1 cellular context compared by ENCODE assay signal in genomic region chr7:102436123-102436522, GRCh38.
TF ChIP-seq lines count a peak whose summit lies in the region.

No MANE protein-coding gene starts in this region.

TF ChIP-seq in HCT116, 20 proteins besides CTCF, POLR2A, EP300 and RAD21:
- no peak for TF ChIP-seq TCF7L2 (IDR thresholded peaks at IDR 0.05; ENCODE audit: borderline replicate concordance, extremely low read depth, insufficient read depth, insufficient read length)
- TF ChIP-seq FOSL1 (IDR thresholded peaks at IDR 0.05; ENCODE audit: low read depth): no peak
- no peak for TF ChIP-seq EGR1 (IDR thresholded peaks at IDR 0.05; ENCODE audit: low read depth)
- TF ChIP-seq YY1 (IDR thresholded peaks at IDR 0.05; ENCODE audit: extremely low read depth, insufficient replicate concordance, low read depth, low read length): no peak
- no peak for TF ChIP-seq JUND (IDR thresholded peaks at IDR 0.05)
- TF ChIP-seq ZBTB33 (IDR thresholded peaks at IDR 0.05; ENCODE audit: extremely low read depth, insufficient replicate concordance, low read length): no peak
- no peak for TF ChIP-seq SRF (IDR thresholded peaks at IDR 0.05; ENCODE audit: low read depth)
- TF ChIP-seq ZFX (IDR thresholded peaks at IDR 0.05): no peak
- TF ChIP-seq EZH2phosphoT487 (IDR thresholded peaks at IDR 0.05; ENCODE audit: borderline replicate concordance): no peak
- TF ChIP-seq ZNF274 (IDR thresholded peaks at IDR 0.05; ENCODE audit: low read depth, low read length): no peak
- no peak for TF ChIP-seq POLR2AphosphoS5 (IDR thresholded peaks at IDR 0.05; ENCODE audit: low read depth, low read length)
- no peak for TF ChIP-seq CEBPB (IDR thresholded peaks at IDR 0.05; ENCODE audit: low read depth)
- no peak for TF ChIP-seq EZH2 (IDR thresholded peaks at IDR 0.05)
- TF ChIP-seq ATF3 (IDR thresholded peaks at IDR 0.05): no peak
- no peak for TF ChIP-seq REST (IDR thresholded peaks at IDR 0.05; ENCODE audit: low read depth)
- TF ChIP-seq ELF1 (IDR thresholded peaks at IDR 0.05; ENCODE audit: borderline replicate concordance, low read depth): no peak
- no peak for TF ChIP-seq SP1 (IDR thresholded peaks at IDR 0.05; ENCODE audit: low read depth)
- no peak for TF ChIP-seq SIN3A (IDR thresholded peaks at IDR 0.05; ENCODE audit: low read depth)
- no peak for TF ChIP-seq CBX3 (IDR thresholded peaks at IDR 0.05; ENCODE audit: low read depth)
